Comparison of ENCODE assay signal across 8 cellular contexts in genomic region chr2:111209045-111209514, GRCh38.
DNase-seq lines count a peak whose midpoint lies in the region; ATAC-seq lines count a peak whose summit lies in the region.

No MANE protein-coding gene starts in this region.

- no peaks in the 10 kb centered on the region for H3K9me3 ChIP-seq in CD8-positive, alpha-beta memory T cell (ENCODE audit: low read length)

- CTCF ChIA-PET in CD8-positive, alpha-beta memory T cell (lab: Charles Lee), result interaction anchor here (1.1 kb wide), 1 partner anchor 12 kb away, joined by 3 read pairs; no protein-coding TSS in a partner anchor

- H3K27me3 Mint-ChIP-seq in activated T-cell treated with anti-CD3 and anti-CD28 coated beads, Interleukin-2, amount 50 U/mL, for 4 hours (ENCODE audit: low read depth), result no peaks in the 10 kb centered on the region
- H3K27me3 Mint-ChIP-seq in T-helper 2 cell treated with Interferon-gamma antibody and Interleukin-4, amounts not matched to agents 5 μg/mL and 100 μg/mL, for 36 hours (ENCODE audit: low read depth), result peaks cover 2% of the 10 kb centered on the region
- no peaks in the 10 kb centered on the region for H3K27me3 Mint-ChIP-seq in natural killer cell treated with Interleukin-12 subunit alpha and Interleukin-12 subunit beta and Interleukin-15 and Interleukin-18, amount 100 ng/mL, for 72 hours
- peaks cover 0 to 1% of the 10 kb centered on the region in 2 donors for H3K27me3 Mint-ChIP-seq in CD8-positive, alpha-beta memory T cell

- DNase-seq in activated T-cell treated with anti-CD3 and anti-CD28 coated beads, Interleukin-2, amount 50 U/mL, for 4 hours, result no peak
- DNase-seq in activated T-cell treated with anti-CD3 and anti-CD28 coated beads, Interleukin-2, amount 50 U/mL, for 1 hour, result no peak
- DNase-seq in T-helper 2 cell treated with Interferon-gamma antibody and Interleukin-4, amounts not matched to agents 5 μg/mL and 100 μg/mL, for 36 hours (ENCODE audit: low spot score), result peak; percentile 67
- DNase-seq in natural killer cell treated with Interleukin-12 subunit alpha and Interleukin-12 subunit beta and Interleukin-15 and Interleukin-18, amount 100 ng/mL, for 72 hours (ENCODE audit: low spot score), result peak; percentile 83
- DNase-seq in CD8-positive, alpha-beta memory T cell, result no peak
- no peak for DNase-seq in NCI-H774 (lab: John Stamatoyannopoulos, UW)
- no peak for DNase-seq in NCI-H2171 (lab: John Stamatoyannopoulos, UW)

- no peak overlapping the region for H3K4me3 ChIP-seq in CD8-positive, alpha-beta memory T cell (ENCODE audit: low read length)

- no peak overlapping the region for H3K4me3 Mint-ChIP-seq in activated T-cell treated with anti-CD3 and anti-CD28 coated beads, Interleukin-2, amount 50 U/mL, for 4 hours
- H3K4me3 Mint-ChIP-seq in T-helper 2 cell treated with Interferon-gamma antibody and Interleukin-4, amounts not matched to agents 5 μg/mL and 100 μg/mL, for 36 hours, result no peak overlapping the region
- H3K4me3 Mint-ChIP-seq in natural killer cell treated with Interleukin-12 subunit alpha and Interleukin-12 subunit beta and Interleukin-15 and Interleukin-18, amount 100 ng/mL, for 72 hours, result peak overlapping the region; percentile 58
- no peak overlapping the region for H3K4me3 Mint-ChIP-seq in CD8-positive, alpha-beta memory T cell

- peaks cover 11% of the 10 kb centered on the region for H3K9me3 Mint-ChIP-seq in activated T-cell treated with anti-CD3 and anti-CD28 coated beads, Interleukin-2, amount 50 U/mL, for 4 hours
- H3K9me3 Mint-ChIP-seq in T-helper 2 cell treated with Interferon-gamma antibody and Interleukin-4, amounts not matched to agents 5 μg/mL and 100 μg/mL, for 36 hours, result peaks cover 24% of the 10 kb centered on the region
- peaks cover 2% of the 10 kb centered on the region for H3K9me3 Mint-ChIP-seq in natural killer cell treated with Interleukin-12 subunit alpha and Interleukin-12 subunit beta and Interleukin-15 and Interleukin-18, amount 100 ng/mL, for 72 hours
- peaks cover 6 to 16% (median 8%) of the 10 kb centered on the region in 5 donors for H3K9me3 Mint-ChIP-seq in CD8-positive, alpha-beta memory T cell

- no peaks in the 10 kb centered on the region for H3K36me3 ChIP-seq in CD8-positive, alpha-beta memory T cell (ENCODE audit: insufficient read depth, low read length)

- POLR2A ChIA-PET in CD8-positive, alpha-beta memory T cell (lab: Charles Lee), result no interaction called here

- peaks cover 1% of the 10 kb centered on the region for H3K36me3 Mint-ChIP-seq in activated T-cell treated with anti-CD3 and anti-CD28 coated beads, Interleukin-2, amount 50 U/mL, for 4 hours (ENCODE audit: insufficient read depth)
- peaks cover 8% of the 10 kb centered on the region for H3K36me3 Mint-ChIP-seq in T-helper 2 cell treated with Interferon-gamma antibody and Interleukin-4, amounts not matched to agents 5 μg/mL and 100 μg/mL, for 36 hours (ENCODE audit: low read depth)
- H3K36me3 Mint-ChIP-seq in natural killer cell treated with Interleukin-12 subunit alpha and Interleukin-12 subunit beta and Interleukin-15 and Interleukin-18, amount 100 ng/mL, for 72 hours, result peaks cover 25% of the 10 kb centered on the region
- peaks cover 1 to 20% (median 4%) of the 10 kb centered on the region in 3 donors for H3K36me3 Mint-ChIP-seq in CD8-positive, alpha-beta memory T cell

- no peak overlapping the region for H3K27ac ChIP-seq in CD8-positive, alpha-beta memory T cell (ENCODE audit: low read depth, low read length)

- H3K27ac Mint-ChIP-seq in T-helper 2 cell treated with Interferon-gamma antibody and Interleukin-4, amounts not matched to agents 5 μg/mL and 100 μg/mL, for 36 hours, result no peak overlapping the region
- H3K27ac Mint-ChIP-seq in natural killer cell treated with Interleukin-12 subunit alpha and Interleukin-12 subunit beta and Interleukin-15 and Interleukin-18, amount 100 ng/mL, for 72 hours, result peak overlapping the region; percentile 50 to 75
- H3K27ac Mint-ChIP-seq in CD8-positive, alpha-beta memory T cell, result no peak overlapping the region

- H3K4me1 ChIP-seq in CD8-positive, alpha-beta memory T cell (ENCODE audit: insufficient read depth, low read length), result no peaks in the 10 kb centered on the region

- ATAC-seq in activated T-cell treated with anti-CD3 and anti-CD28 coated beads, Interleukin-2, amount 50 U/mL, for 4 hours, result peak; percentile 93 to 97
- ATAC-seq in HG03045 (IDR thresholded peaks at IDR 0.05; ENCODE audit: unreplicated experiment), result peak; percentile 96
- ATAC-seq in natural killer cell treated with Interleukin-12 subunit alpha and Interleukin-12 subunit beta and Interleukin-15 and Interleukin-18, amount 100 ng/mL, for 72 hours, result peak; percentile 97 to 98

- peaks cover 10% of the 10 kb centered on the region for H3K4me1 Mint-ChIP-seq in activated T-cell treated with anti-CD3 and anti-CD28 coated beads, Interleukin-2, amount 50 U/mL, for 4 hours (ENCODE audit: low read depth)
- peaks cover 6% of the 10 kb centered on the region for H3K4me1 Mint-ChIP-seq in T-helper 2 cell treated with Interferon-gamma antibody and Interleukin-4, amounts not matched to agents 5 μg/mL and 100 μg/mL, for 36 hours (ENCODE audit: low read depth)
- H3K4me1 Mint-ChIP-seq in natural killer cell treated with Interleukin-12 subunit alpha and Interleukin-12 subunit beta and Interleukin-15 and Interleukin-18, amount 100 ng/mL, for 72 hours (ENCODE audit: low read depth in 2 of 2), result peaks cover 31% of the 10 kb centered on the region in 2 donors
- peaks cover 0 to 6% (median 5%) of the 10 kb centered on the region in 3 donors for H3K4me1 Mint-ChIP-seq in CD8-positive, alpha-beta memory T cell

- no peaks in the 10 kb centered on the region for H3K27me3 ChIP-seq in CD8-positive, alpha-beta memory T cell (ENCODE audit: insufficient read depth, low read length, poor library complexity, severe bottlenecking)

Comparison
In these comparisons a context has a peak if more than half of its experiments do, and no peak if none do; other contexts are left out.
1. DNase-seq: peak in T-helper 2 cell treated with Interferon-gamma antibody and Interleukin-4, amounts not matched to agents 5 μg/mL and 100 μg/mL, for 36 hours (single experiment) and natural killer cell treated with Interleukin-12 subunit alpha and Interleukin-12 subunit beta and Interleukin-15 and Interleukin-18, amount 100 ng/mL, for 72 hours (single experiment); none in activated T-cell treated with anti-CD3 and anti-CD28 coated beads, Interleukin-2, amount 50 U/mL, for 4 hours (single experiment), activated T-cell treated with anti-CD3 and anti-CD28 coated beads, Interleukin-2, amount 50 U/mL, for 1 hour (single experiment), CD8-positive, alpha-beta memory T cell (0 of 5), NCI-H774 (single experiment) and NCI-H2171 (single experiment).
2. H3K27ac Mint-ChIP-seq: peak in natural killer cell treated with Interleukin-12 subunit alpha and Interleukin-12 subunit beta and Interleukin-15 and Interleukin-18, amount 100 ng/mL, for 72 hours (2 of 2); none in T-helper 2 cell treated with Interferon-gamma antibody and Interleukin-4, amounts not matched to agents 5 μg/mL and 100 μg/mL, for 36 hours (single experiment) and CD8-positive, alpha-beta memory T cell (0 of 8).
3. Peak in every context shown above with its lines, with median percentiles within 50 percentile points of each other: ATAC-seq.